ENCODE assay signal across 1 cellular context in the genomic region with DNA sequence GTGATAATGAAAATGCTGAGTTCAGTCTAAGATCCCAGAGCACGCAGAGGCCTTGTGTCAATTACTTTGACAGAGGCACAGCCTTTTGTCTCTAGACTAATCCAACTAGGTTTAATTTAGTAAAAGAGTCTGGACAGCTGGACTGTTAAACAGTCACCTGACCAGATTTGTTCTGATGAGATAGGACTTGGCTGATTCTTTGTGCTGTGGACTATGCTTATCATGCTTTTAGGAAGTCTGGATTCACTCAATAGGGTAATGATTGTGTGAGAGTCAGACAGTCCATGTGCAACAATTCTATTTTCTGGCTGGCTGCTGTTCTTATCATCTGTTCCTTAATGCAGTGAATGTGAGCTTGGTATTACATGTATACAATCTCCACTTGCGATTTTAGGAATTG.
A peak's percentile ranks its signal among the peaks of the same experiment; 100 is the strongest.
TF ChIP-seq lines count a peak whose summit lies in the region.

No MANE protein-coding gene starts in this region.

TF ChIP-seq in SK-N-SH treated with all-trans-retinoic acid at 6 μM for 48 hours, 23 proteins besides CTCF, POLR2A, EP300 and RAD21 (continued from another document):
- TF ChIP-seq ZNF565 (CRISPR knock-in tag; conservative IDR thresholded peaks at IDR 0.05; ENCODE audit: low read depth) (no peak), ZFP3 (CRISPR knock-in tag; IDR thresholded peaks at IDR 0.05) (no peak), PPARA (CRISPR knock-in tag; IDR thresholded peaks at IDR 0.05; ENCODE audit: borderline replicate concordance) (no peak), GLIS3 (CRISPR knock-in tag; IDR thresholded peaks at IDR 0.05) (no peak; the same call in 1 of the 2 replicates), ARNTL (CRISPR knock-in tag; IDR thresholded peaks at IDR 0.05; ENCODE audit: borderline replicate concordance, low read depth) (peak; percentile 84; the same call in 1 of the 2 replicates), ISL1 (CRISPR knock-in tag; IDR thresholded peaks at IDR 0.05) (peak; percentile 96), RARB (CRISPR knock-in tag; IDR thresholded peaks at IDR 0.05) (no peak), ZNF8 (CRISPR knock-in tag; IDR thresholded peaks at IDR 0.05) (peak; percentile 67), TCF4 (CRISPR knock-in tag; IDR thresholded peaks at IDR 0.05; ENCODE audit: borderline replicate concordance) (peak; percentile 100), CSDC2 (CRISPR knock-in tag; IDR thresholded peaks at IDR 0.05) (no peak), CREB5 (CRISPR knock-in tag; IDR thresholded peaks at IDR 0.05; ENCODE audit: low read depth) (peak; percentile 92), ZFP30 (CRISPR knock-in tag; IDR thresholded peaks at IDR 0.05) (0 out of 2 replicates have a peak, but pooled peaks have one; percentile 25), ESRRG (CRISPR knock-in tag; IDR thresholded peaks at IDR 0.05) (peak; percentile 82), POU6F1 (CRISPR knock-in tag; IDR thresholded peaks at IDR 0.05; ENCODE audit: borderline replicate concordance, low read depth) (peak; percentile 88; the same call in 1 of the 2 replicates), ZNF70 (CRISPR knock-in tag; IDR thresholded peaks at IDR 0.05) (0 out of 2 replicates have a peak, but pooled peaks have one; percentile 29), BACH2 (CRISPR knock-in tag; IDR thresholded peaks at IDR 0.05; ENCODE audit: borderline replicate concordance) (no peak), TOX (CRISPR knock-in tag; IDR thresholded peaks at IDR 0.05; ENCODE audit: borderline replicate concordance) (no peak), ZC3H10 (CRISPR knock-in tag; IDR thresholded peaks at IDR 0.05) (no peak)
- TF ChIP-seq, protein P1, sequence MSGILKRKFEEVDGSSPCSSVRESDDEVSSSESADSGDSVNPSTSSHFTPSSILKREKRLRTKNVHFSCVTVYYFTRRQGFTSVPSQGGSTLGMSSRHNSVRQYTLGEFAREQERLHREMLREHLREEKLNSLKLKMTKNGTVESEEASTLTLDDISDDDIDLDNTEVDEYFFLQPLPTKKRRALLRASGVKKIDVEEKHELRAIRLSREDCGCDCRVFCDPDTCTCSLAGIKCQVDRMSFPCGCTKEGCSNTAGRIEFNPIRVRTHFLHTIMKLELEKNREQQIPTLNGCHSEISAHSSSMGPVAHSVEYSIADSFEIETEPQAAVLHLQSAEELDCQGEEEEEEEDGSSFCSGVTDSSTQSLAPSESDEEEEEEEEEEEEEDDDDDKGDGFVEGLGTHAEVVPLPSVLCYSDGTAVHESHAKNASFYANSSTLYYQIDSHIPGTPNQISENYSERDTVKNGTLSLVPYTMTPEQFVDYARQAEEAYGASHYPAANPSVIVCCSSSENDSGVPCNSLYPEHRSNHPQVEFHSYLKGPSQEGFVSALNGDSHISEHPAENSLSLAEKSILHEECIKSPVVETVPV (CRISPR knock-in tag; IDR thresholded peaks at IDR 0.05), result peak; percentile 95
